In genomic region chr5:32814620-32815019, GRCh38 we compare ENCODE assay signal across 20 cellular contexts.
DNase-seq lines count a peak whose midpoint lies in the region; ATAC-seq, FAIRE-seq and TF ChIP-seq lines count a peak whose summit lies in the region.
"Had no signal": no experiment of that assay in that cellular context is flagged by ENCODE, and none has a peak within 500 bp of the region (broad histone marks: within the 10 kb centered on the region; RNA-seq: fewer than 3 reads in every experiment).

No MANE protein-coding gene starts in this region.

- no peaks in the 10 kb centered on the region for H3K27me3 Mint-ChIP-seq in effector memory CD8-positive, alpha-beta T cell
- H3K27me3 Mint-ChIP-seq: activated CD4-positive, alpha-beta T cell treated with anti-CD3 and anti-CD28 coated beads, Interleukin-2, amount 10 ng/mL, durations not matched to agents 7 days and 5 days; activated naive CD8-positive, alpha-beta T cell treated with anti-CD3 and anti-CD28 coated beads, Interleukin-2, amount 10 ng/mL, durations not matched to agents 7 days and 5 days; activated T-cell treated with anti-CD3 and anti-CD28 coated beads, Interleukin-2, amount 50 U/mL, for 24 hours; dendritic cell treated with granulocyte-macrophage colony-stimulating factor and Interleukin-4, amounts not matched to agents 40 ng/mL and 50 ng/mL, for 4 days; progenitor cell of endocrine pancreas had no signal

- H3K36me3 Mint-ChIP-seq in effector memory CD8-positive, alpha-beta T cell (ENCODE audit: insufficient read depth) = peaks cover 2% of the 10 kb centered on the region
- H3K36me3 Mint-ChIP-seq: activated naive CD8-positive, alpha-beta T cell treated with anti-CD3 and anti-CD28 coated beads, Interleukin-2, amount 10 ng/mL, durations not matched to agents 7 days and 5 days; naive B cell had no signal

- DNase-seq in A549 (ENCODE audit: low read depth in 1 of 2, low spot score in 1 of 2) = peak in 1 of 2 experiments; percentile 20
- DNase-seq in HTR-8/SVneo (ENCODE audit: insufficient read length, low spot score) = no peak
- peak; percentile 70 for DNase-seq in astrocyte of the hippocampus (ENCODE audit: low read depth, low spot score)
- DNase-seq in fibroblast of the conjunctiva (ENCODE audit: low read depth) = peak; percentile 74
- no peak for DNase-seq in effector memory CD8-positive, alpha-beta T cell
- no peak for DNase-seq in cerebellum (ENCODE audit: low spot score)
- DNase-seq: activated CD4-positive, alpha-beta T cell treated with anti-CD3 and anti-CD28 coated beads, Interleukin-2, amount 10 ng/mL, durations not matched to agents 7 days and 5 days; activated naive CD8-positive, alpha-beta T cell treated with anti-CD3 and anti-CD28 coated beads, Interleukin-2, amount 10 ng/mL, durations not matched to agents 7 days and 5 days; activated T-cell treated with anti-CD3 and anti-CD28 coated beads, Interleukin-2, amount 50 U/mL, for 24 hours; Caco-2; naive B cell; NK-92 treated with Interleukin-12 subunit alpha and Interleukin-12 subunit beta, amount 100 ng/mL, for 24 hours; SHP77 treated with DMSO at 0.1 percent for 48 hours; T-helper 9 cell had no signal

- peaks cover 0 to 3% of the 10 kb centered on the region in 2 donors for H3K9me3 Mint-ChIP-seq in effector memory CD8-positive, alpha-beta T cell
- H3K9me3 Mint-ChIP-seq: activated CD4-positive, alpha-beta T cell treated with anti-CD3 and anti-CD28 coated beads, Interleukin-2, amount 10 ng/mL, durations not matched to agents 7 days and 5 days; activated naive CD8-positive, alpha-beta T cell treated with anti-CD3 and anti-CD28 coated beads, Interleukin-2, amount 10 ng/mL, durations not matched to agents 7 days and 5 days; dendritic cell treated with granulocyte-macrophage colony-stimulating factor and Interleukin-4, amounts not matched to agents 40 ng/mL and 50 ng/mL, for 4 days had no signal

- H3K4me1 ChIP-seq in A549 = peaks cover 10% of the 10 kb centered on the region; the same call in 2 of the 3 replicates
- H3K4me1 ChIP-seq: Caco-2 had no signal

- H3K27ac Mint-ChIP-seq in effector memory CD8-positive, alpha-beta T cell = no peak overlapping the region
- H3K27ac Mint-ChIP-seq: activated CD4-positive, alpha-beta T cell treated with anti-CD3 and anti-CD28 coated beads, Interleukin-2, amount 10 ng/mL, durations not matched to agents 7 days and 5 days; activated naive CD8-positive, alpha-beta T cell treated with anti-CD3 and anti-CD28 coated beads, Interleukin-2, amount 10 ng/mL, durations not matched to agents 7 days and 5 days; activated T-cell treated with anti-CD3 and anti-CD28 coated beads, Interleukin-2, amount 50 U/mL, for 24 hours; dendritic cell treated with granulocyte-macrophage colony-stimulating factor and Interleukin-4, amounts not matched to agents 40 ng/mL and 50 ng/mL, for 4 days; naive B cell; progenitor cell of endocrine pancreas had no signal

- FAIRE-seq in A549 (lab: Jason Lieb, UNC) (no peak), HTR-8/SVneo (lab: Jason Lieb, UNC) (peak; percentile 77)
- FAIRE-seq: A204.1 had no signal

- H3K4me2 ChIP-seq in A549 = no peak overlapping the region

- TF ChIP-seq RAD21 in A549 (conservative IDR thresholded peaks at IDR 0.05 in 1 of 2, IDR thresholded peaks at IDR 0.05 in 1 of 2) = no peak

- ATAC-seq in A549 (no peak; a peak in 1 of 6 replicates), GM18861 (IDR thresholded peaks at IDR 0.05; ENCODE audit: unreplicated experiment) (no peak), HG03196 (IDR thresholded peaks at IDR 0.05; ENCODE audit: unreplicated experiment) (no peak)
- ATAC-seq in effector memory CD8-positive, alpha-beta T cell (replicated peaks) = no peak

- no peak for TF ChIP-seq CTCF in A549 (IDR thresholded peaks at IDR 0.05)

- TF ChIP-seq POLR2A in A549 (IDR thresholded peaks at IDR 0.05; ENCODE audit: low read length) = no peak

- H3K4me3 ChIP-seq in A549 = no peak overlapping the region
- H3K4me3 ChIP-seq: suprapubic skin had no signal

- H3K27ac ChIP-seq in A549 = no peak overlapping the region
- H3K27ac ChIP-seq: suprapubic skin had no signal

- CTCF ChIA-PET in A549 (lab: Yijun Ruan, JAX) = no interaction called here

- no peaks in the 10 kb centered on the region for H3K4me1 Mint-ChIP-seq in effector memory CD8-positive, alpha-beta T cell (ENCODE audit: low read depth in 2 of 2)
- H3K4me1 Mint-ChIP-seq: activated CD4-positive, alpha-beta T cell treated with anti-CD3 and anti-CD28 coated beads, Interleukin-2, amount 10 ng/mL, durations not matched to agents 7 days and 5 days; activated naive CD8-positive, alpha-beta T cell treated with anti-CD3 and anti-CD28 coated beads, Interleukin-2, amount 10 ng/mL, durations not matched to agents 7 days and 5 days; naive B cell had no signal

- TF ChIP-seq EP300 in A549 (IDR thresholded peaks at IDR 0.05) = no peak

- POLR2A ChIA-PET in A549 (lab: Yijun Ruan, JAX) = interaction anchor here (1.0 kb wide), 1 partner anchor 9 kb away, joined by 3 read pairs; no protein-coding TSS in a partner anchor

- H3K9me3 ChIP-seq in A549 = 0 out of 3 replicates have a peak, but pooled peaks cover 3% of the 10 kb centered on the region
- H3K9me3 ChIP-seq: Caco-2, suprapubic skin had no signal

- no peak overlapping the region for H3K4me3 Mint-ChIP-seq in effector memory CD8-positive, alpha-beta T cell
- H3K4me3 Mint-ChIP-seq: activated CD4-positive, alpha-beta T cell treated with anti-CD3 and anti-CD28 coated beads, Interleukin-2, amount 10 ng/mL, durations not matched to agents 7 days and 5 days; activated naive CD8-positive, alpha-beta T cell treated with anti-CD3 and anti-CD28 coated beads, Interleukin-2, amount 10 ng/mL, durations not matched to agents 7 days and 5 days; activated T-cell treated with anti-CD3 and anti-CD28 coated beads, Interleukin-2, amount 50 U/mL, for 24 hours; dendritic cell treated with granulocyte-macrophage colony-stimulating factor and Interleukin-4, amounts not matched to agents 40 ng/mL and 50 ng/mL, for 4 days; naive B cell had no signal

TF ChIP-seq in A549, 52 proteins besides CTCF, POLR2A, EP300 and RAD21:
- TF ChIP-seq FOSL2 (IDR thresholded peaks at IDR 0.05) (no peak), FOSL2 (CRISPR knock-in tag; IDR thresholded peaks at IDR 0.05) (peak; percentile 66), EHMT2 (IDR thresholded peaks at IDR 0.05; ENCODE audit: low read depth) (no peak)

Comparison
In these comparisons a context has a peak if more than half of its experiments do, and no peak if none do; other contexts are left out.
1. DNase-seq: peak in astrocyte of the hippocampus (single experiment) and fibroblast of the conjunctiva (single experiment); none in HTR-8/SVneo (single experiment), effector memory CD8-positive, alpha-beta T cell (0 of 3) and cerebellum (single experiment).